ENCODE assay signal across 10 cellular contexts in genomic region chr1:174875306-174875705, GRCh38.
DNase-seq lines count a peak whose midpoint lies in the region; ATAC-seq and TF ChIP-seq lines count a peak whose summit lies in the region.
"Had no signal": no experiment of that assay in that cellular context is flagged by ENCODE, and none has a peak within 500 bp of the region (broad histone marks: within the 10 kb centered on the region; RNA-seq: fewer than 3 reads in every experiment).

No MANE protein-coding gene starts in this region.

- ATAC-seq in HG02884 (IDR thresholded peaks at IDR 0.05; ENCODE audit: unreplicated experiment), result no peak

- no peak for TF ChIP-seq CTCF in esophagus muscularis mucosa (IDR thresholded peaks at IDR 0.05)

- no peak for TF ChIP-seq EP300 in esophagus muscularis mucosa (IDR thresholded peaks at IDR 0.05)

- peaks cover 0 to 3% (median 0%) of the 10 kb centered on the region in 4 donors for H3K36me3 ChIP-seq in esophagus muscularis mucosa

- DNase-seq in NCI-H2171 treated with DMSO at 0.1 percent for 48 hours (lab: John Stamatoyannopoulos, UW) (peak; percentile 30), NCI-H2171 (lab: John Stamatoyannopoulos, UW) (no peak), NCI-H748 treated with DMSO at 0.1 percent for 48 hours (lab: John Stamatoyannopoulos, UW) (peak; percentile 58), pons (ENCODE audit: low spot score) (peak; percentile 31), OCI-M1 (lab: John Stamatoyannopoulos, UW) (no peak), esophagus muscularis mucosa (ENCODE audit: extremely low spot score) (no peak)
- DNase-seq in central memory CD4-positive, alpha-beta T cell, result peak; percentile 41

- WGBS in esophagus muscularis mucosa, result 78% methylated on average over 4 of the region's 4 CpGs

- H3K4me3 ChIP-seq in esophagus muscularis mucosa, result no peak overlapping the region

- peaks cover 0 to 3% (median 0%) of the 10 kb centered on the region in 4 donors for H3K4me1 ChIP-seq in esophagus muscularis mucosa

- H3K27ac ChIP-seq in esophagus muscularis mucosa (replicated peaks in 1 of 4), result no peak overlapping the region
- H3K27ac ChIP-seq: 22Rv1, HL-60 had no signal

- no peaks in the 10 kb centered on the region for H3K9me3 ChIP-seq in esophagus muscularis mucosa

- intact Hi-C loops in esophagus muscularis mucosa (cut with DNase I), result no loop called here

- TF ChIP-seq POLR2A in esophagus muscularis mucosa (IDR thresholded peaks at IDR 0.05; ENCODE audit: low read depth), result no peak

- H3K27me3 ChIP-seq in esophagus muscularis mucosa, result no peaks in the 10 kb centered on the region

Comparison
In these comparisons a context has a peak if more than half of its experiments do, and no peak if none do; other contexts are left out.
1. DNase-seq: peak in NCI-H2171 treated with DMSO at 0.1 percent for 48 hours (single experiment), NCI-H748 treated with DMSO at 0.1 percent for 48 hours (single experiment), central memory CD4-positive, alpha-beta T cell (single experiment) and pons (single experiment); none in NCI-H2171 (single experiment), OCI-M1 (single experiment) and esophagus muscularis mucosa (single experiment).